In the genomic region with DNA sequence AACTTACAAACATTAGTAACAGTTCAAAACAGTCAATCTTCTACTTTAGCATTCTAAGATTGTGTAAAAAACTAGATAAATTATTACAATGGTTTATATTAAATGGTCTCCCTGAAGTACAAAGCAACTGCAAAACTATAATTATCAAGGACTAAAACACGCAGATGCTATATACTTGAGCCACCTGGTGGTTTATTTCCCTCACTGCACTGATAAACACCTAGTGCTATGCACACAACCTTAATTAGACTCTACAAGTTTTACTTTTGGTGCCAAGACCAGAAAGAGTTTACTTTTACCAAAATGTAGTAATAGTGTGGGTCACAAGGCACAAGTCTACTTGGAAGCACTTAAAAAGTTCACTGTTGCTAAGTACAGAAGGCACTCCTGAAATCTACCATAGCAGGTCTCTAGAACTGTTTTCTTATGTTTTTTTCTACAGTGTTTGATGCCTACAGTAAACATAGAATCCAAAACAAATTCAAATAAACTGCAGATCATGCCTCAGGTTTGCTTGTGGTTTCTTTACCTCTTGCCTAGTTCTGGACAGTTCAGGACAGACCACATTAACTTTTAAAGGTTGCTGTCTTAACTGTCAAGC, we compare ENCODE assay signal across 8 cellular contexts. TPM values are rescaled to one million over a fixed set of nuclear protein-coding genes. Genes with fewer than 3 reads are reported as not detected.
A peak's percentile ranks its signal among the peaks of the same experiment; 100 is the strongest.
DNase-seq lines count a peak whose midpoint lies in the region; ATAC-seq and TF ChIP-seq lines count a peak whose summit lies in the region.

No MANE protein-coding gene starts in this region.

- H3K36me3 ChIP-seq in GM06990 (ENCODE audit: control insufficient read depth, insufficient read depth, low read length) (no peaks in the 10 kb centered on the region; the same call in 1 of the 2 replicates), Loucy (ENCODE audit: insufficient read depth, low read length) (no peaks in the 10 kb centered on the region)

- ATAC-seq in GM21576 (IDR thresholded peaks at IDR 0.05; ENCODE audit: unreplicated experiment) (no peak), GM19397 (IDR thresholded peaks at IDR 0.05; ENCODE audit: unreplicated experiment) (no peak)

- no peaks in the 10 kb centered on the region for H4K20me1 ChIP-seq in Loucy (ENCODE audit: insufficient read depth, low read length, poor library complexity, severe bottlenecking)

- H3F3A ChIP-seq in Loucy (ENCODE audit: low read depth): no peaks in the 10 kb centered on the region

- H3K9me3 ChIP-seq in AG04450 (ENCODE audit: control insufficient read depth, insufficient read depth, low read length): peaks cover 15% of the 10 kb centered on the region
- H3K9me3 ChIP-seq in Loucy (ENCODE audit: insufficient read depth, low read depth, low read length): no peaks in the 10 kb centered on the region

- H2AFZ ChIP-seq in Loucy (ENCODE audit: low read length): no peak overlapping the region

- no peak overlapping the region for H3K4me2 ChIP-seq in Loucy (ENCODE audit: low read depth, low read length, poor library complexity, severe bottlenecking)

- intact Hi-C loops in dorsolateral prefrontal cortex (cut with DNase I): loop anchor here (2.0 to 5.0 kb wide), 2 partner anchors 591 to 594 kb away; no protein-coding TSS in a partner anchor

- CTCF ChIA-PET in AG04450 (lab: Charles Lee): interaction anchor here (0.7 to 1.1 kb wide), 3 partner anchors 11 to 13 kb away, joined by 3 to 6 read pairs (median 4); no protein-coding TSS in a partner anchor

- H3K27me3 ChIP-seq in AG04450 (ENCODE audit: control insufficient read depth, insufficient read depth, low read length) (no peaks in the 10 kb centered on the region), GM06990 (replicated peaks; ENCODE audit: control insufficient read depth, insufficient read depth, low read length) (no peaks in the 10 kb centered on the region), Loucy (ENCODE audit: insufficient read depth, low read length, poor library complexity, severe bottlenecking) (no peaks in the 10 kb centered on the region), dorsolateral prefrontal cortex (no peaks in the 10 kb centered on the region)

- H3K27ac ChIP-seq in AG04450 (ENCODE audit: low read depth, low read length) (no peak overlapping the region), dorsolateral prefrontal cortex (no peak overlapping the region)

- POLR2A ChIA-PET in AG04450 (lab: Yijun Ruan, JAX): no interaction called here

- no peak for DNase-seq in AG04450 (ENCODE audit: low read depth, low spot score)
- no peak for DNase-seq in GM06990 (ENCODE audit: extremely low read depth, insufficient read length)
- DNase-seq in SHP77 treated with DMSO at 0.1 percent for 48 hours (lab: John Stamatoyannopoulos, UW): peak; percentile 8
- DNase-seq in dorsolateral prefrontal cortex: no peak
- peak; percentile 54 for DNase-seq in medulla oblongata (ENCODE audit: extremely low spot score)

- TF ChIP-seq CTCF in AG04450 (IDR thresholded peaks at IDR 0.05; ENCODE audit: low read depth, low read length): peak; percentile 83
- peak; percentile 59 for TF ChIP-seq CTCF in GM06990 (IDR thresholded peaks at IDR 0.05; ENCODE audit: insufficient read depth, low read length, poor library complexity, severe bottlenecking)
- peak; percentile 87 for TF ChIP-seq CTCF in Loucy (conservative IDR thresholded peaks at IDR 0.05; ENCODE audit: low read length)
- peak; percentile 48 to 86 (median 74) for TF ChIP-seq CTCF in dorsolateral prefrontal cortex (IDR thresholded peaks at IDR 0.05 in 54 of 56, conservative IDR thresholded peaks at IDR 0.05 in 2 of 56; ENCODE audit: low read depth in 1 of 56, partially characterized antibody in 56 of 56)

- peaks cover 4% of the 10 kb centered on the region; the same call in 1 of the 2 replicates for H3K79me2 ChIP-seq in Loucy (ENCODE audit: insufficient read depth, low read length)

- H3K9me2 ChIP-seq in Loucy (replicated peaks; ENCODE audit: low read depth, low read length): no peaks in the 10 kb centered on the region

- H3K9ac ChIP-seq in Loucy (ENCODE audit: low read depth, low read length, poor library complexity, severe bottlenecking): no peak overlapping the region

- H3K4me1 ChIP-seq in Loucy (ENCODE audit: insufficient read depth, low read length, poor library complexity, severe bottlenecking): peaks cover 9% of the 10 kb centered on the region

- H3K4me3 ChIP-seq in AG04450 (ENCODE audit: low read depth, low read length) (no peak overlapping the region), GM06990 (replicated peaks; ENCODE audit: low read depth, low read length) (no peak overlapping the region), Loucy (ENCODE audit: low read length, poor library complexity, severe bottlenecking) (no peak overlapping the region), dorsolateral prefrontal cortex (no peak overlapping the region)

RNA-seq across cellular contexts. Expression of gene GMDS, which starts 49.2 kb away (rescaled TPM):
- 18.8 and 26.4 TPM in 2 replicates for polyA plus RNA-seq in AG04450 (2011; rRNA removed)
- 8.7 and 11.9 TPM in 2 replicates for polyA minus RNA-seq in AG04450 (2011; rRNA and poly(A)+ RNA removed)
- 10 to 100 TPM; 10.0 to 29.8 (median 16.5) TPM for total RNA-seq in dorsolateral prefrontal cortex

Comparison
In these comparisons a context has a peak if more than half of its experiments do, and no peak if none do; other contexts are left out.
1. DNase-seq: peak in SHP77 treated with DMSO at 0.1 percent for 48 hours (single experiment) and medulla oblongata (single experiment); none in AG04450 (single experiment), GM06990 (single experiment) and dorsolateral prefrontal cortex (0 of 10).
2. Peak in every context shown above with its lines, with median percentiles within 50 percentile points of each other: CTCF ChIP-seq.